In genomic region chr16:11689031-11689840, GRCh38 we compare ENCODE assay signal across 9 cellular contexts. TPM values are rescaled to one million over a fixed set of nuclear protein-coding genes. Genes with fewer than 3 reads are reported as not detected.
DNase-seq lines count a peak whose midpoint lies in the region; ATAC-seq, FAIRE-seq and TF ChIP-seq lines count a peak whose summit lies in the region.
"Had no signal": no experiment of that assay in that cellular context is flagged by ENCODE, and none has a peak within 500 bp of the region (broad histone marks: within the 10 kb centered on the region; RNA-seq: fewer than 3 reads in every experiment).

No MANE protein-coding gene starts in this region.

- peaks cover 72% of the 10 kb centered on the region for H3K36me3 Mint-ChIP-seq in brain

- FAIRE-seq in D721Med (lab: Jason Lieb, UNC) = no peak

- H3K9me3 Mint-ChIP-seq in brain = no peaks in the 10 kb centered on the region
- H3K9me3 Mint-ChIP-seq: activated T-cell treated with anti-CD3 and anti-CD28 coated beads, Interleukin-2, amount 50 U/mL, for 4 hours had no signal

- H4K20me1 ChIP-seq in BLaER1 = no peaks in the 10 kb centered on the region

- no peak overlapping the region for H3K27ac ChIP-seq in BLaER1

- H3K4me3 ChIP-seq in BLaER1 = no peak overlapping the region

- H3K27ac Mint-ChIP-seq in brain = peak overlapping the region; percentile 51 to 92 (median 77)

- peaks cover 59% of the 10 kb centered on the region for H3K4me1 Mint-ChIP-seq in brain

- no peaks in the 10 kb centered on the region for H3K27me3 Mint-ChIP-seq in brain

- TF ChIP-seq CTCF in brain (conservative IDR thresholded peaks at IDR 0.05) (no peak), D721Med (IDR thresholded peaks at IDR 0.05; ENCODE audit: insufficient read depth, missing control alignments) (no peak)

- H3K4me1 ChIP-seq in BLaER1 = peaks cover 63% of the 10 kb centered on the region

- H3K9ac ChIP-seq in BLaER1 = no peak overlapping the region

- no peaks in the 10 kb centered on the region for H3K9me3 ChIP-seq in BLaER1

- DNase-seq in DMS 273 treated with DMSO at 0.1 percent for 48 hours (lab: John Stamatoyannopoulos, UW) (no peak), D721Med (ENCODE audit: insufficient read length, low spot score) (no peak), NCI-H526 (lab: John Stamatoyannopoulos, UW) (no peak)
- DNase-seq in stimulated activated CD4-positive, alpha-beta T cell treated with anti-CD3 and anti-CD28 coated beads, Interleukin-2, amount 100 ng/mL, for 48 hours = no peak
- DNase-seq: activated T-cell treated with anti-CD3 and anti-CD28 coated beads, Interleukin-2, amount 50 U/mL, for 4 hours had no signal

- peak overlapping the region; percentile 48 for H3K4me2 ChIP-seq in BLaER1

- H3K27me3 ChIP-seq in BLaER1 = no peaks in the 10 kb centered on the region

- H3K36me3 ChIP-seq in BLaER1 = peaks cover 86% of the 10 kb centered on the region

- peak; percentile 72 for ATAC-seq in GM19397 (IDR thresholded peaks at IDR 0.05; ENCODE audit: unreplicated experiment)
- ATAC-seq in HG03378 (IDR thresholded peaks at IDR 0.05; ENCODE audit: unreplicated experiment) = peak; percentile 85

- peak overlapping the region in 2 of 5 experiments; percentile 12 to 41 for H3K4me3 Mint-ChIP-seq in brain
- H3K4me3 Mint-ChIP-seq: activated T-cell treated with anti-CD3 and anti-CD28 coated beads, Interleukin-2, amount 50 U/mL, for 4 hours had no signal

RNA-seq across cellular contexts. Expression of gene SNN, which starts 21.0 kb away (rescaled TPM):
- polyA plus RNA-seq in brain (ENCODE audit: insufficient read depth, low read depth, low replicate concordance) = 97.4 TPM

RNA-seq across cellular contexts. Expression of gene TXNDC11, which starts 53.4 kb away (rescaled TPM):
- 19.8 TPM for polyA plus RNA-seq in brain (ENCODE audit: insufficient read depth, low read depth, low replicate concordance)
